14 cellular contexts compared by ENCODE assay signal in the genomic region with DNA sequence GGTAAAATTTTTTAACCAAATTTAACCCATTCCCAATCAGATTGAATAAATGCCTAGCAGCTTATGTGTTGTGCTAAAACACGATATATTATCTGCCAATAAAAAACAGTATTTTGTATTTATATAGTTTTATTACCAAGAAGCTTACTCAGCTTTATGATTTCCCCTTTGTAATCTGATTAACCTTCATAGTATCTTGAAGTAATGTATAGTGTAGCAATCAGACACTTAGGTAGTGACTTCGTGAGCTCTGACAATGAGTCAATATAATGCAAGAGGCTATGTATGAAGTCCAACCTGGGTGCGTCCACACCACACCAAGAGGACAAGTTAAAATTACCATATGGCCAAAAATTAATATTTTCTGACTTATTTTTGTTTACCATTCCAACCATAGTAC. TPM values are rescaled to one million over a fixed set of nuclear protein-coding genes. Genes with fewer than 3 reads are reported as not detected.
DNase-seq lines count a peak whose midpoint lies in the region; ATAC-seq and TF ChIP-seq lines count a peak whose summit lies in the region.
"Had no signal": no experiment of that assay in that cellular context is flagged by ENCODE, and none has a peak within 500 bp of the region (broad histone marks: within the 10 kb centered on the region; RNA-seq: fewer than 3 reads in every experiment).

No MANE protein-coding gene starts in this region.

- ATAC-seq in stimulated activated memory B cell treated with anti-CD40 and anti-IgM and Interleukin-4, amounts not matched to agents 10 μg/mL and 1 μg/mL and 100 μg/mL, for 72 hours: no peak
- ATAC-seq: left lobe of liver had no signal

- no peaks in the 10 kb centered on the region for H3K9me3 ChIP-seq in Karpas-422 (ENCODE audit: low read length)
- H3K9me3 ChIP-seq: testis had no signal

- DNase-seq in T-helper 2 cell treated with Interferon-gamma antibody and Interleukin-4, amounts not matched to agents 5 μg/mL and 100 μg/mL, for 36 hours (ENCODE audit: low spot score): no peak
- no peak for DNase-seq in T-helper 2 cell
- DNase-seq in Karpas-422: no peak
- DNase-seq in nephron progenitor cell: no peak
- no peak for DNase-seq in NCI-H2196 (lab: John Stamatoyannopoulos, UW; ENCODE audit: unreplicated experiment)
- DNase-seq in NCI-H187 treated with DMSO at 0.1 percent for 48 hours (lab: John Stamatoyannopoulos, UW): no peak
- DNase-seq: activated CD4-positive, alpha-beta T cell treated with anti-CD3 and anti-CD28 coated beads for 4 hours; activated gamma-delta T cell; H9; SW 1271; testis had no signal

- H3K9me3 Mint-ChIP-seq in T-helper 2 cell treated with Interferon-gamma antibody and Interleukin-4, amounts not matched to agents 5 μg/mL and 100 μg/mL, for 36 hours: no peaks in the 10 kb centered on the region
- H3K9me3 Mint-ChIP-seq in activated naive CD8-positive, alpha-beta T cell (ENCODE audit: low read depth): no peaks in the 10 kb centered on the region
- H3K9me3 Mint-ChIP-seq in nephron progenitor cell: no peaks in the 10 kb centered on the region
- no peaks in the 10 kb centered on the region for H3K9me3 Mint-ChIP-seq in stimulated activated memory B cell treated with anti-CD40 and anti-IgM and Interleukin-4, amounts not matched to agents 10 μg/mL and 1 μg/mL and 100 μg/mL, for 72 hours
- H3K9me3 Mint-ChIP-seq: H9 had no signal

- H4K20me1 ChIP-seq in Karpas-422 (ENCODE audit: insufficient read depth, low read depth, low read length): peaks cover 18% of the 10 kb centered on the region; the same call in 1 of the 2 replicates

- peak overlapping the region; percentile 52 for H3K4me3 Mint-ChIP-seq in T-helper 2 cell treated with Interferon-gamma antibody and Interleukin-4, amounts not matched to agents 5 μg/mL and 100 μg/mL, for 36 hours
- peak overlapping the region; percentile 68 for H3K4me3 Mint-ChIP-seq in activated naive CD8-positive, alpha-beta T cell
- H3K4me3 Mint-ChIP-seq in nephron progenitor cell: peak overlapping the region; percentile 47
- no peak overlapping the region for H3K4me3 Mint-ChIP-seq in stimulated activated memory B cell treated with anti-CD40 and anti-IgM and Interleukin-4, amounts not matched to agents 10 μg/mL and 1 μg/mL and 100 μg/mL, for 72 hours

- no peaks in the 10 kb centered on the region for H3K27me3 Mint-ChIP-seq in T-helper 2 cell treated with Interferon-gamma antibody and Interleukin-4, amounts not matched to agents 5 μg/mL and 100 μg/mL, for 36 hours (ENCODE audit: low read depth)
- H3K27me3 Mint-ChIP-seq in activated naive CD8-positive, alpha-beta T cell: no peaks in the 10 kb centered on the region
- H3K27me3 Mint-ChIP-seq in nephron progenitor cell (ENCODE audit: low read depth, poor library complexity): no peaks in the 10 kb centered on the region
- no peaks in the 10 kb centered on the region for H3K27me3 Mint-ChIP-seq in stimulated activated memory B cell treated with anti-CD40 and anti-IgM and Interleukin-4, amounts not matched to agents 10 μg/mL and 1 μg/mL and 100 μg/mL, for 72 hours

- H3K4me2 ChIP-seq in Karpas-422 (ENCODE audit: low read depth, low read length, poor library complexity, severe bottlenecking): peak overlapping the region; percentile 85

- peaks cover 32% of the 10 kb centered on the region for H3K4me1 ChIP-seq in Karpas-422 (ENCODE audit: low read length)

- no peak overlapping the region for H2AFZ ChIP-seq in Karpas-422 (ENCODE audit: low read length)

- H3K27ac Mint-ChIP-seq in T-helper 2 cell treated with Interferon-gamma antibody and Interleukin-4, amounts not matched to agents 5 μg/mL and 100 μg/mL, for 36 hours: no peak overlapping the region
- H3K27ac Mint-ChIP-seq in activated naive CD8-positive, alpha-beta T cell: peak overlapping the region; percentile 54
- H3K27ac Mint-ChIP-seq in nephron progenitor cell: no peak overlapping the region
- no peak overlapping the region for H3K27ac Mint-ChIP-seq in stimulated activated memory B cell treated with anti-CD40 and anti-IgM and Interleukin-4, amounts not matched to agents 10 μg/mL and 1 μg/mL and 100 μg/mL, for 72 hours
- H3K27ac Mint-ChIP-seq: H9 had no signal

- H3K9ac ChIP-seq in Karpas-422 (ENCODE audit: low read length): peak overlapping the region; percentile 100

- H3K27ac ChIP-seq in Karpas-422 (ENCODE audit: low read length): no peak overlapping the region
- H3K27ac ChIP-seq: testis had no signal

- peaks cover 10% of the 10 kb centered on the region for H3K36me3 ChIP-seq in Karpas-422 (ENCODE audit: insufficient read depth, low read length)

- TF ChIP-seq CTCF in nephron progenitor cell (IDR thresholded peaks at IDR 0.05): no peak

- no peaks in the 10 kb centered on the region for H3K27me3 ChIP-seq in Karpas-422 (ENCODE audit: low read length)
- H3K27me3 ChIP-seq: testis had no signal

- no peak overlapping the region for H3K4me3 ChIP-seq in Karpas-422 (ENCODE audit: low read length)

- no peaks in the 10 kb centered on the region for H3K9me2 ChIP-seq in Karpas-422 (replicated peaks; ENCODE audit: insufficient read depth, low read length)

- H3K4me1 Mint-ChIP-seq in T-helper 2 cell treated with Interferon-gamma antibody and Interleukin-4, amounts not matched to agents 5 μg/mL and 100 μg/mL, for 36 hours (ENCODE audit: low read depth): peaks cover 14% of the 10 kb centered on the region
- H3K4me1 Mint-ChIP-seq in activated naive CD8-positive, alpha-beta T cell (ENCODE audit: low read depth): peaks cover 19% of the 10 kb centered on the region
- H3K4me1 Mint-ChIP-seq in nephron progenitor cell: peaks cover 30% of the 10 kb centered on the region
- H3K4me1 Mint-ChIP-seq in stimulated activated memory B cell treated with anti-CD40 and anti-IgM and Interleukin-4, amounts not matched to agents 10 μg/mL and 1 μg/mL and 100 μg/mL, for 72 hours: peaks cover 31% of the 10 kb centered on the region

- peaks cover 52% of the 10 kb centered on the region for H3K79me2 ChIP-seq in Karpas-422 (ENCODE audit: low read length)

- H3K36me3 Mint-ChIP-seq in T-helper 2 cell treated with Interferon-gamma antibody and Interleukin-4, amounts not matched to agents 5 μg/mL and 100 μg/mL, for 36 hours (ENCODE audit: low read depth): peaks cover 26% of the 10 kb centered on the region
- peaks cover 14% of the 10 kb centered on the region for H3K36me3 Mint-ChIP-seq in activated naive CD8-positive, alpha-beta T cell
- peaks cover 5% of the 10 kb centered on the region for H3K36me3 Mint-ChIP-seq in nephron progenitor cell (ENCODE audit: low read depth)
- peaks cover 24% of the 10 kb centered on the region for H3K36me3 Mint-ChIP-seq in stimulated activated memory B cell treated with anti-CD40 and anti-IgM and Interleukin-4, amounts not matched to agents 10 μg/mL and 1 μg/mL and 100 μg/mL, for 72 hours

RNA-seq across cellular contexts. Expression of gene CNBP, which starts 2.1 kb away (rescaled TPM):
- total RNA-seq in Karpas-422 (2014; rRNA removed; shearing (Covaris generic); ENCODE audit: low replicate concordance): 276 and 277 TPM in 2 replicates

RNA-seq across cellular contexts. Expression of gene ISY1, which starts 24.9 kb away (rescaled TPM):
- total RNA-seq in Karpas-422 (2014; rRNA removed; shearing (Covaris generic); ENCODE audit: low replicate concordance): 23.1 and 29.9 TPM in 2 replicates
